ENCODE assay signal across 25 cellular contexts in the genomic region with DNA sequence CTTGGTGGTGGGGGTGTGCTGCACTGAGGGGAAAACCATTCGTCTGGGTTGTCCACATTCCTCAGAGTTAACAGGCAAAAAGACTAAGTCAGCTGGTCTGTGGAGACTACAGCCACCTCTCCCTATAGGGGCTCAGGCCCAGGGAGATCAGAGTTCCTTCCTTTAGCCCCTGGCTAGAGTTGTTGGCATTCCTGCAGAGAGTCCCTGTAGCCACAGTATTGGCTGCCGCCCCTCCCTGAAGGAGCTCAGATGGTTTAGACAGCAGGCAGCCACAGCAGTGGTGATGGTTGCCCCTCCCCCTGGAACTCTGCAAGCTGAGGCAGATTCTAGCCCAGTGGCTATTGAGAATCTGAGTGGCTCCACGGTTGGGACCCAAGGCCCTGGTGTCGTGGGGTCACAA.
DNase-seq lines count a peak whose midpoint lies in the region; ATAC-seq, FAIRE-seq and TF ChIP-seq lines count a peak whose summit lies in the region.
"Had no signal": no experiment of that assay in that cellular context is flagged by ENCODE, and none has a peak within 500 bp of the region (broad histone marks: within the 10 kb centered on the region; RNA-seq: fewer than 3 reads in every experiment).

No MANE protein-coding gene starts in this region.

- H3K27ac Mint-ChIP-seq in endodermal cell: no peak overlapping the region
- H3K27ac Mint-ChIP-seq: B cell; CD8-positive, alpha-beta T cell; HFFc6 had no signal

- H3K27me3 ChIP-seq in endodermal cell (ENCODE audit: control insufficient read depth, insufficient read depth, low read length, poor library complexity, severe bottlenecking) (no peaks in the 10 kb centered on the region), mesendoderm (ENCODE audit: insufficient read depth, low read length, poor library complexity) (no peaks in the 10 kb centered on the region), small intestine (ENCODE audit: control insufficient read depth in 2 of 2, insufficient read depth in 2 of 2, low read length in 2 of 2) (no peaks in the 10 kb centered on the region)

- H3K27me3 Mint-ChIP-seq in endodermal cell (ENCODE audit: insufficient read depth): peaks cover 41% of the 10 kb centered on the region
- H3K27me3 Mint-ChIP-seq: B cell had no signal

- 69 to 74% methylated on average over 3 to 4 of the region's 4 CpGs for WGBS in endodermal cell (ENCODE audit: insufficient coverage in 1 of 2, insufficient read length in 1 of 2), 2 experiments
- no CpG with 5 or more reads among the region's 4 CpGs for WGBS in mesendoderm (ENCODE audit: extremely low coverage, insufficient coverage, low lambda C conversion rate)
- 66 to 72% (median 68%) methylated on average over 4 of the region's 4 CpGs for WGBS in small intestine, 3 donors

- no peak overlapping the region for H3K23ac ChIP-seq in mesendoderm (ENCODE audit: low read length)

- no peak overlapping the region for H3K18ac ChIP-seq in mesendoderm (ENCODE audit: low read length)

- H3K36me3 Mint-ChIP-seq in endodermal cell (ENCODE audit: low read depth): no peaks in the 10 kb centered on the region
- H3K36me3 Mint-ChIP-seq: CD8-positive, alpha-beta T cell had no signal

- no peaks in the 10 kb centered on the region for H3K79me2 ChIP-seq in mesendoderm (ENCODE audit: control insufficient read depth, insufficient read depth, low read length)

- H3K36me3 ChIP-seq in endodermal cell (ENCODE audit: control insufficient read depth, insufficient read depth, low read length) (no peaks in the 10 kb centered on the region), mesendoderm (ENCODE audit: control insufficient read depth, insufficient read depth, low read length) (no peaks in the 10 kb centered on the region), small intestine (ENCODE audit: control insufficient read depth in 2 of 2, insufficient read depth in 2 of 2, low read length in 2 of 2) (no peaks in the 10 kb centered on the region)
- H3K36me3 ChIP-seq: HAP-1 had no signal

- no peak overlapping the region for H3K4ac ChIP-seq in mesendoderm (ENCODE audit: low read depth, low read length)

- DNase-seq in NCI-H69 (lab: John Stamatoyannopoulos, UW) (peak; percentile 26), endodermal cell (peak; percentile 83), mesendoderm (peak; percentile 87), small intestine (no peak), NCI-H510A treated with DMSO at 0.1 percent for 48 hours (lab: John Stamatoyannopoulos, UW) (no peak)
- DNase-seq: CD8-positive, alpha-beta T cell; GDM1; HFFc6; NCI-H1048; NCI-H1417; NCI-H1694; NCI-H2029 treated with DMSO at 0.1 percent for 48 hours; NCI-H446 treated with DMSO at 0.1 percent for 48 hours; NCI-H526 treated with DMSO at 0.1 percent for 48 hours; SIG-M5 had no signal

- no peak overlapping the region for H3K4me2 ChIP-seq in mesendoderm (ENCODE audit: low read length)

- TF ChIP-seq CTCF in endodermal cell (conservative IDR thresholded peaks at IDR 0.05): no peak

- H3K27ac ChIP-seq in endodermal cell (ENCODE audit: low read depth, low read length) (no peak overlapping the region), mesendoderm (ENCODE audit: low read depth, low read length) (no peak overlapping the region), small intestine (ENCODE audit: low read depth in 1 of 2, low read length in 1 of 2) (no peak overlapping the region)
- H3K27ac ChIP-seq: C4-2B, HL-60, SK-N-MC had no signal

- peaks cover 18% of the 10 kb centered on the region for H3K4me1 Mint-ChIP-seq in endodermal cell
- H3K4me1 Mint-ChIP-seq: B cell had no signal

- no peak overlapping the region for H2BK15ac ChIP-seq in mesendoderm (replicated peaks; ENCODE audit: low read depth)

- no peak overlapping the region for H4K5ac ChIP-seq in mesendoderm (ENCODE audit: low read length)

- peaks cover 3% of the 10 kb centered on the region for H3K9me3 Mint-ChIP-seq in endodermal cell

- H2BK5ac ChIP-seq in mesendoderm (ENCODE audit: low read length): no peak overlapping the region

- no peak overlapping the region for H3K4me3 ChIP-seq in endodermal cell (ENCODE audit: low read length)
- no peak overlapping the region for H3K4me3 ChIP-seq in mesendoderm (ENCODE audit: low read length)
- H3K4me3 ChIP-seq in small intestine (ENCODE audit: low read depth in 1 of 2, low read length in 2 of 2): no peak overlapping the region
- H3K4me3 ChIP-seq: GM12878, HAP-1, SK-N-MC had no signal

- no peak overlapping the region for H4K8ac ChIP-seq in mesendoderm (ENCODE audit: low read depth, low read length)

- ATAC-seq in HG03460 (IDR thresholded peaks at IDR 0.05; ENCODE audit: unreplicated experiment) (no peak), GM18909 (IDR thresholded peaks at IDR 0.05; ENCODE audit: poor library complexity, unreplicated experiment) (no peak)
- ATAC-seq: CD8-positive, alpha-beta T cell; GM12878 had no signal

- H3K9ac ChIP-seq in endodermal cell (ENCODE audit: extremely low read depth, low read length, poor library complexity, severe bottlenecking) (no peak overlapping the region), mesendoderm (ENCODE audit: low read length) (no peak overlapping the region)

- H3K4me1 ChIP-seq in endodermal cell (ENCODE audit: control insufficient read depth, insufficient read depth, low read length): no peaks in the 10 kb centered on the region
- H3K4me1 ChIP-seq in mesendoderm (ENCODE audit: control insufficient read depth, low read depth, low read length): no peaks in the 10 kb centered on the region
- H3K4me1 ChIP-seq in small intestine (ENCODE audit: control insufficient read depth in 2 of 2, insufficient read depth in 1 of 2, low read depth in 1 of 2, low read length in 1 of 2): no peaks in the 10 kb centered on the region
- H3K4me1 ChIP-seq: Caco-2, HAP-1 had no signal

- no peak overlapping the region for H3K4me3 Mint-ChIP-seq in endodermal cell
- H3K4me3 Mint-ChIP-seq: B cell; CD8-positive, alpha-beta T cell; HFFc6 had no signal

- H3K79me1 ChIP-seq in mesendoderm (ENCODE audit: low read length): no peaks in the 10 kb centered on the region

- no peak for FAIRE-seq in small intestine (lab: Jason Lieb, UNC)
- FAIRE-seq: GM12878, RCC 7860 had no signal

- H2BK120ac ChIP-seq in mesendoderm (ENCODE audit: low read depth, low read length): no peak overlapping the region

- H3K9me3 ChIP-seq in endodermal cell (ENCODE audit: control insufficient read depth, low read length) (no peaks in the 10 kb centered on the region), small intestine (ENCODE audit: control insufficient read depth, low read depth) (no peaks in the 10 kb centered on the region)
- H3K9me3 ChIP-seq: Caco-2, HAP-1 had no signal

- H2AK5ac ChIP-seq in mesendoderm (ENCODE audit: low read length): no peak overlapping the region

- peak overlapping the region; percentile 37 for H3K56ac ChIP-seq in mesendoderm (ENCODE audit: low read length)

Comparison
In these comparisons a context has a peak if more than half of its experiments do, and no peak if none do; other contexts are left out.
1. DNase-seq: peak in NCI-H69 (single experiment), endodermal cell (single experiment) and mesendoderm (single experiment); none in small intestine (single experiment) and NCI-H510A treated with DMSO at 0.1 percent for 48 hours (single experiment).